12 cellular contexts compared by ENCODE assay signal in genomic region chr2:120525056-120526046, GRCh38.
A peak's percentile ranks its signal among the peaks of the same experiment; 100 is the strongest.
DNase-seq lines count a peak whose midpoint lies in the region; ATAC-seq and TF ChIP-seq lines count a peak whose summit lies in the region.
"Had no signal": no experiment of that assay in that cellular context is flagged by ENCODE, and none has a peak within 500 bp of the region (broad histone marks: within the 10 kb centered on the region; RNA-seq: fewer than 3 reads in every experiment).

No MANE protein-coding gene starts in this region.

- no peak for TF ChIP-seq CTCF in endothelial cell (IDR thresholded peaks at IDR 0.05; ENCODE audit: unreplicated experiment)

- no peak overlapping the region for H3K4me3 ChIP-seq in MG63
- H3K4me3 ChIP-seq: thoracic aorta had no signal

- DNase-seq in DMS53 (lab: John Stamatoyannopoulos, UW): peak; percentile 59
- DNase-seq in DMS53 treated with DMSO at 0.1 percent for 48 hours (lab: John Stamatoyannopoulos, UW; ENCODE audit: unreplicated experiment): no peak
- peak; percentile 26 for DNase-seq in MG63
- DNase-seq in endothelial cell (ENCODE audit: low spot score): peak; percentile 28
- peak; percentile 79 for DNase-seq in posterior vena cava (ENCODE audit: low spot score)
- no peak for DNase-seq in NCI-H1092 (lab: John Stamatoyannopoulos, UW)
- DNase-seq in hepatic stellate cell (ENCODE audit: low spot score): no peak
- DNase-seq: 8988T, activated gamma-delta T cell treated with Interleukin-2 at 50 U/mL for 16 hours, retina had no signal

- no peaks in the 10 kb centered on the region for H3K9me3 Mint-ChIP-seq in endothelial cell (ENCODE audit: unreplicated experiment)

- H3K9me3 ChIP-seq in MG63: no peaks in the 10 kb centered on the region
- H3K9me3 ChIP-seq: thoracic aorta had no signal

- peak overlapping the region; percentile 63 for H3K4me3 Mint-ChIP-seq in endothelial cell (ENCODE audit: unreplicated experiment)

- H3K36me3 ChIP-seq in MG63: no peaks in the 10 kb centered on the region
- H3K36me3 ChIP-seq: thoracic aorta had no signal

- no peaks in the 10 kb centered on the region for H3K27me3 ChIP-seq in MG63

- peaks cover 16% of the 10 kb centered on the region for H3K27me3 Mint-ChIP-seq in endothelial cell (ENCODE audit: unreplicated experiment)

- intact Hi-C loops in posterior vena cava (cut with DNase I): no loop called here

- no peak for ATAC-seq in GM18517 (IDR thresholded peaks at IDR 0.05; ENCODE audit: unreplicated experiment)

- peaks cover 29% of the 10 kb centered on the region for H3K4me1 Mint-ChIP-seq in endothelial cell (ENCODE audit: unreplicated experiment)

- peak overlapping the region; percentile 89 for H3K27ac Mint-ChIP-seq in endothelial cell (ENCODE audit: unreplicated experiment)

- H3K36me3 Mint-ChIP-seq in endothelial cell (ENCODE audit: low read depth, unreplicated experiment): no peaks in the 10 kb centered on the region

Comparison
In these comparisons a context has a peak if more than half of its experiments do, and no peak if none do; other contexts are left out.
1. DNase-seq: peak in DMS53 (single experiment), MG63 (single experiment), endothelial cell (single experiment) and posterior vena cava (single experiment); none in DMS53 treated with DMSO at 0.1 percent for 48 hours (single experiment), NCI-H1092 (single experiment) and hepatic stellate cell (single experiment).